In genomic region chr22:37309221-37310074, GRCh38 we compare ENCODE assay signal across 9 cellular contexts. TPM values are rescaled to one million over a fixed set of nuclear protein-coding genes. Genes with fewer than 3 reads are reported as not detected.
A peak's percentile ranks its signal among the peaks of the same experiment; 100 is the strongest.
DNase-seq lines count a peak whose midpoint lies in the region; ATAC-seq and TF ChIP-seq lines count a peak whose summit lies in the region.
"Had no signal": no experiment of that assay in that cellular context is flagged by ENCODE, and none has a peak within 500 bp of the region (broad histone marks: within the 10 kb centered on the region; RNA-seq: fewer than 3 reads in every experiment).

No MANE protein-coding gene starts in this region.

- no peaks in the 10 kb centered on the region for H3K27me3 Mint-ChIP-seq in T-cell

- no peak overlapping the region for H3K27ac ChIP-seq in testis

- TF ChIP-seq POLR2A in testis (IDR thresholded peaks at IDR 0.05), result no peak

- H3K4me3 Mint-ChIP-seq in T-cell, result peak overlapping the region; percentile 61 to 81 (median 72)

- ATAC-seq in T-cell (replicated peaks in 1 of 4), result peak; percentile 46 to 63 (median 60)
- ATAC-seq in HG02885 (IDR thresholded peaks at IDR 0.05; ENCODE audit: poor library complexity, unreplicated experiment), result no peak

- peaks cover 15% of the 10 kb centered on the region for H3K4me1 ChIP-seq in testis

- H3K9me3 ChIP-seq in testis, result no peaks in the 10 kb centered on the region
- H3K9me3 ChIP-seq: Caco-2 had no signal

- TF ChIP-seq CTCF in choroid plexus epithelial cell (conservative IDR thresholded peaks at IDR 0.05; ENCODE audit: low read depth, low read length) (no peak), testis (IDR thresholded peaks at IDR 0.05) (no peak)

- CTCF ChIA-PET in T-cell (lab: Charles Lee), result interaction anchor here (0.6 to 1.5 kb wide), 5 partner anchors 9 to 67 kb away, joined by 3 to 4 read pairs (median 3); no protein-coding TSS in a partner anchor

- H3K4me3 ChIP-seq in choroid plexus epithelial cell (ENCODE audit: low read depth, low read length) (no peak overlapping the region), testis (no peak overlapping the region)

- H3K27ac Mint-ChIP-seq in T-cell, result peak overlapping the region; percentile 99

- no peaks in the 10 kb centered on the region for H3K27me3 ChIP-seq in testis

- WGBS in testis, 2 donors, result 82 to 89% methylated on average over 5 to 25 of the region's 25 CpGs

- intact Hi-C loops in testis (cut with DNase I; ENCODE audit: low total_unique reads), result loop anchor here (10.0 kb wide), 1 partner anchor 115 kb away; the partner anchor contains the start of gene ELFN2

- H3K9me3 Mint-ChIP-seq in T-cell, result no peaks in the 10 kb centered on the region

- peak; percentile 46 for DNase-seq in stimulated activated CD4-positive, alpha-beta T cell treated with anti-CD3 and anti-CD28 coated beads, Interleukin-15, amount 100 ng/mL, for 24 hours
- DNase-seq in stimulated activated CD4-positive, alpha-beta T cell treated with anti-CD3 and anti-CD28 coated beads, Interleukin-4, amount 100 ng/mL, for 1 hour, result no peak
- DNase-seq in T-cell (peak in 33 of 34 experiments; percentile 34 to 67 (median 52)), choroid plexus epithelial cell (ENCODE audit: low read depth) (peak; percentile 29), NCI-H748 (lab: John Stamatoyannopoulos, UW; ENCODE audit: unreplicated experiment) (no peak), testis (no peak), dermis blood vessel endothelial cell (no peak)
- DNase-seq: Caco-2 had no signal

- H3K36me3 ChIP-seq in testis (ENCODE audit: low read depth, missing control alignments), result no peaks in the 10 kb centered on the region

- H3K36me3 Mint-ChIP-seq in T-cell, result peaks cover 37% of the 10 kb centered on the region

- H3K4me1 Mint-ChIP-seq in T-cell, result peaks cover 76 to 86% (median 84%) of the 10 kb centered on the region in 3 donors

- POLR2A ChIA-PET in T-cell (lab: Charles Lee), result interaction anchor here in 1 of 2 donors (0.6 kb wide), 1 partner anchor 71 kb away, joined by 3 read pairs; no protein-coding TSS in a partner anchor

RNA-seq across cellular contexts. Expression of gene CYTH4, which starts 27.1 kb away (rescaled TPM):
- total RNA-seq in T-cell (100 to 1,000 TPM; 146 to 181 (median 151) TPM), testis (1 to 10 TPM; 2.7 to 7.2 TPM), dermis blood vessel endothelial cell (under 0.01 TPM in 1 of 2 replicates, not detected in the other)
- polyA plus RNA-seq in testis (ENCODE audit: insufficient read depth, low read depth, low replicate concordance), result 6.8 TPM
- total RNA-seq: Caco-2 had no signal

Comparison
In these comparisons a context has a peak if more than half of its experiments do, and no peak if none do; other contexts are left out.
1. DNase-seq: peak in stimulated activated CD4-positive, alpha-beta T cell treated with anti-CD3 and anti-CD28 coated beads, Interleukin-15, amount 100 ng/mL, for 24 hours (single experiment), T-cell (33 of 34) and choroid plexus epithelial cell (single experiment); none in stimulated activated CD4-positive, alpha-beta T cell treated with anti-CD3 and anti-CD28 coated beads, Interleukin-4, amount 100 ng/mL, for 1 hour (single experiment), NCI-H748 (single experiment), testis (single experiment) and dermis blood vessel endothelial cell (single experiment).
2. RNA of gene CYTH4, which starts 27.1 kb away (total RNA-seq): 146 to 181 TPM in T-cell; 2.7 to 7.2 TPM in testis and under 0.01 TPM in dermis blood vessel endothelial cell; every median in the first group is over 10 times any median in the second.